Comparison of ENCODE assay signal across 1 cellular context in genomic region chr1:70737125-70737524, GRCh38.
TF ChIP-seq lines count a peak whose summit lies in the region.

No MANE protein-coding gene starts in this region.

TF ChIP-seq in WTC11, 78 proteins besides CTCF, POLR2A, EP300 and RAD21 (continued from another document):
- TF ChIP-seq STAT6 (CRISPR knock-in tag; conservative IDR thresholded peaks at IDR 0.05; ENCODE audit: low read depth), result no peak
